Comparison of ENCODE assay signal across 21 cellular contexts in genomic region chr2:102892693-102893290, GRCh38.
DNase-seq lines count a peak whose midpoint lies in the region; ATAC-seq and TF ChIP-seq lines count a peak whose summit lies in the region.
"Had no signal": no experiment of that assay in that cellular context is flagged by ENCODE, and none has a peak within 500 bp of the region (broad histone marks: within the 10 kb centered on the region; RNA-seq: fewer than 3 reads in every experiment).

No MANE protein-coding gene starts in this region.

- H3K4me1 ChIP-seq in HEK293 (ENCODE audit: control insufficient read depth, insufficient read depth, low read length) = peaks cover 19% of the 10 kb centered on the region; the same call in 1 of the 2 replicates
- H3K4me1 ChIP-seq: BE2C had no signal

- H3K4me3 ChIP-seq in HEK293 (ENCODE audit: low read depth, low read length) = no peak overlapping the region
- no peak overlapping the region for H3K4me3 ChIP-seq in brain microvascular endothelial cell (ENCODE audit: low read depth, low read length)
- H3K4me3 ChIP-seq: SJCRH30 had no signal

- CTCF ChIA-PET in HEK293 (lab: Yijun Ruan, JAX) = no interaction called here
- CTCF ChIA-PET in WTC11 (lab: Charles Lee) = no interaction called here

- ATAC-seq in WTC11 = peak; percentile 26; the same call in 1 of the 2 replicates
- no peak for ATAC-seq in HG02588 (IDR thresholded peaks at IDR 0.05; ENCODE audit: unreplicated experiment)
- ATAC-seq: HCT116 had no signal

- H3K27ac Mint-ChIP-seq in WTC11 (no peak overlapping the region), endothelial cell (ENCODE audit: unreplicated experiment) (no peak overlapping the region)

- TF ChIP-seq CTCF in HEK293 (tag by site-specific recombination; IDR thresholded peaks at IDR 0.05) (no peak), WTC11 (IDR thresholded peaks at IDR 0.05) (no peak), endothelial cell (IDR thresholded peaks at IDR 0.05; ENCODE audit: unreplicated experiment) (no peak), brain microvascular endothelial cell (IDR thresholded peaks at IDR 0.05; ENCODE audit: low read depth, low read length, missing control alignments) (no peak)

- DNase-seq in MV-4-11 (lab: John Stamatoyannopoulos, UW) = peak; percentile 92
- peak; percentile 14 for DNase-seq in WTC11 (ENCODE audit: low spot score)
- peak; percentile 14 for DNase-seq in iPS-NIHi11 (ENCODE audit: low spot score)
- DNase-seq in endothelial cell (ENCODE audit: low spot score) = no peak
- DNase-seq in retina = no peak
- no peak for DNase-seq in brain microvascular endothelial cell
- DNase-seq: BE2C, DMS53, GF-D8, GOT3, KBM-7, NCI-H1105 treated with DMSO at 0.1 percent for 48 hours, NCI-H1694, NCI-H2081, NCI-H226, NCI-H510A treated with DMSO at 0.1 percent for 48 hours, NCI-H82 had no signal

- POLR2A ChIA-PET in HEK293 (lab: Yijun Ruan, JAX) (no interaction called here), WTC11 (lab: Charles Lee) (no interaction called here)

- H3K36me3 Mint-ChIP-seq in WTC11 (no peaks in the 10 kb centered on the region), endothelial cell (ENCODE audit: low read depth, unreplicated experiment) (no peaks in the 10 kb centered on the region)

- H3K9me3 ChIP-seq in HEK293 (ENCODE audit: control insufficient read depth, insufficient read depth, low read depth, low read length) = no peaks in the 10 kb centered on the region
- H3K9me3 ChIP-seq: BE2C, SJCRH30 had no signal

- in situ Hi-C loops in brain microvascular endothelial cell (cut with HindIII; ENCODE audit: low pct_ligation_motif_present, low sequenced_read_pairs) = no loop called here

- H3K27me3 Mint-ChIP-seq in WTC11 (ENCODE audit: low read depth) = peaks cover 39% of the 10 kb centered on the region
- H3K27me3 Mint-ChIP-seq in endothelial cell (ENCODE audit: unreplicated experiment) = no peaks in the 10 kb centered on the region

- no peaks in the 10 kb centered on the region for H3K27me3 ChIP-seq in brain microvascular endothelial cell (replicated peaks)
- H3K27me3 ChIP-seq: BE2C, SJCRH30 had no signal

- H3K4me1 Mint-ChIP-seq in WTC11 (peaks cover 3% of the 10 kb centered on the region; the same call in 1 of the 2 replicates), endothelial cell (ENCODE audit: unreplicated experiment) (no peaks in the 10 kb centered on the region)

- H3K36me3 ChIP-seq in HEK293 (ENCODE audit: control insufficient read depth in 2 of 2, insufficient read depth in 1 of 2, low read length in 2 of 2) = no peaks in the 10 kb centered on the region
- H3K36me3 ChIP-seq in brain microvascular endothelial cell (replicated peaks) = no peaks in the 10 kb centered on the region
- H3K36me3 ChIP-seq: BE2C, SJCRH30 had no signal

- H3K27ac ChIP-seq in HEK293 (ENCODE audit: extremely low read depth, low read depth, low read length) (no peak overlapping the region), brain microvascular endothelial cell (no peak overlapping the region)
- H3K27ac ChIP-seq: SJCRH30 had no signal

- H3K4me3 Mint-ChIP-seq in WTC11 (no peak overlapping the region), endothelial cell (ENCODE audit: unreplicated experiment) (no peak overlapping the region)

- H3K9me3 Mint-ChIP-seq in WTC11 = no peaks in the 10 kb centered on the region
- no peaks in the 10 kb centered on the region for H3K9me3 Mint-ChIP-seq in endothelial cell (ENCODE audit: unreplicated experiment)

TF ChIP-seq in HEK293, 187 proteins besides CTCF, POLR2A, EP300 and RAD21 (continues in another document):
- TF ChIP-seq FEZF1 (tag by site-specific recombination; IDR thresholded peaks at IDR 0.05) (peak; percentile 29; the same call in 1 of the 2 replicates), ZNF449 (tag by site-specific recombination; IDR thresholded peaks at IDR 0.05) (peak; percentile 77), PRDM6 (tag by site-specific recombination; IDR thresholded peaks at IDR 0.05) (peak; percentile 93)

TF ChIP-seq in WTC11, 78 proteins besides CTCF, POLR2A, EP300 and RAD21:
- TF ChIP-seq PREB (CRISPR knock-in tag; IDR thresholded peaks at IDR 0.05; ENCODE audit: borderline replicate concordance) (no peak), ATF1 (CRISPR knock-in tag; IDR thresholded peaks at IDR 0.05) (no peak), ZNF232 (CRISPR knock-in tag; IDR thresholded peaks at IDR 0.05) (no peak), USF2 (CRISPR knock-in tag; IDR thresholded peaks at IDR 0.05) (no peak), ZSCAN18 (CRISPR knock-in tag; IDR thresholded peaks at IDR 0.05) (no peak), ZNF423 (CRISPR knock-in tag; IDR thresholded peaks at IDR 0.05) (no peak), TEAD4 (CRISPR knock-in tag; IDR thresholded peaks at IDR 0.05) (no peak), GRHL2 (CRISPR knock-in tag; IDR thresholded peaks at IDR 0.05; ENCODE audit: insufficient replicate concordance, severe bottlenecking) (no peak), RELA (CRISPR knock-in tag; IDR thresholded peaks at IDR 0.05; ENCODE audit: borderline replicate concordance) (no peak), E2F1 (CRISPR knock-in tag; IDR thresholded peaks at IDR 0.05) (no peak), ZNF396 (CRISPR knock-in tag; IDR thresholded peaks at IDR 0.05; ENCODE audit: borderline replicate concordance) (no peak)
TF ChIP-seq in WTC11: peak in this region for 0.

Comparison
In these comparisons a context has a peak if more than half of its experiments do, and no peak if none do; other contexts are left out.
1. DNase-seq: peak in MV-4-11 (single experiment), WTC11 (single experiment) and iPS-NIHi11 (single experiment); none in endothelial cell (single experiment), retina (single experiment) and brain microvascular endothelial cell (single experiment).